In genomic region chr13:46385946-46386345, GRCh38 we compare ENCODE assay signal across 11 cellular contexts. TPM values are rescaled to one million over a fixed set of nuclear protein-coding genes. Genes with fewer than 3 reads are reported as not detected.
DNase-seq lines count a peak whose midpoint lies in the region; ATAC-seq, FAIRE-seq and TF ChIP-seq lines count a peak whose summit lies in the region.
"Had no signal": no experiment of that assay in that cellular context is flagged by ENCODE, and none has a peak within 500 bp of the region (broad histone marks: within the 10 kb centered on the region; RNA-seq: fewer than 3 reads in every experiment).

No MANE protein-coding gene starts in this region.

- peak; percentile 82 for FAIRE-seq in GM18507 (lab: Jason Lieb, UNC)

- TF ChIP-seq CTCF in OCI-LY1 (IDR thresholded peaks at IDR 0.05; ENCODE audit: low read length) (no peak), hepatocyte (IDR thresholded peaks at IDR 0.05; ENCODE audit: poor library complexity) (no peak)

- H3K4me1 ChIP-seq in OCI-LY1 (ENCODE audit: insufficient read depth, low read length, severe bottlenecking) (peaks cover 76% of the 10 kb centered on the region), hepatocyte (ENCODE audit: insufficient read depth) (peaks cover 5% of the 10 kb centered on the region)

- H3K27ac ChIP-seq in OCI-LY1 (ENCODE audit: low read depth, low read length, poor library complexity, severe bottlenecking) (peak overlapping the region; percentile 94), hepatocyte (no peak overlapping the region), skin epidermis (peak overlapping the region in 12 of 21 experiments; percentile 3 to 82 (median 68))
- H3K27ac ChIP-seq: foreskin keratinocyte had no signal

- H3K9me3 ChIP-seq in OCI-LY1 (ENCODE audit: low read length), result no peaks in the 10 kb centered on the region
- H3K9me3 ChIP-seq in hepatocyte (ENCODE audit: low read depth), result no peaks in the 10 kb centered on the region

- H2AFZ ChIP-seq in OCI-LY1 (ENCODE audit: low read length), result no peak overlapping the region
- no peak overlapping the region for H2AFZ ChIP-seq in hepatocyte

- H3K4me2 ChIP-seq in OCI-LY1 (ENCODE audit: low read length) (peak overlapping the region; percentile 84), hepatocyte (peak overlapping the region; percentile 98)

- peak overlapping the region; percentile 98 for H3K9ac ChIP-seq in OCI-LY1 (ENCODE audit: low read length)

- H3K36me3 ChIP-seq in OCI-LY1 (ENCODE audit: insufficient read depth, low read length) (peaks cover 39% of the 10 kb centered on the region), hepatocyte (replicated peaks; ENCODE audit: insufficient read depth, low read depth) (no peaks in the 10 kb centered on the region)

- H4K20me1 ChIP-seq in OCI-LY1 (ENCODE audit: insufficient read depth, low read length), result no peaks in the 10 kb centered on the region
- no peaks in the 10 kb centered on the region for H4K20me1 ChIP-seq in hepatocyte (ENCODE audit: insufficient read depth, poor library complexity, severe bottlenecking)

- H3K4me3 ChIP-seq in OCI-LY1 (ENCODE audit: low read depth, low read length, poor library complexity, severe bottlenecking), result peak overlapping the region; percentile 89
- no peak overlapping the region for H3K4me3 ChIP-seq in hepatocyte
- H3K4me3 ChIP-seq in skin epidermis, result peak overlapping the region; percentile 24 to 53 (median 45)

- H3K27me3 ChIP-seq in OCI-LY1 (ENCODE audit: insufficient read depth, low read length) (no peaks in the 10 kb centered on the region), hepatocyte (peaks cover 63% of the 10 kb centered on the region)

- DNase-seq in GM18507 (ENCODE audit: extremely low spot score, insufficient read length, low read depth), result no peak
- no peak for DNase-seq in hepatocyte (ENCODE audit: low spot score)
- no peak for DNase-seq in stimulated activated naive CD4-positive, alpha-beta T cell treated with Interleukin-2 at 50 U/mL for 16 hours (lab: John Stamatoyannopoulos, UW)
- DNase-seq: GF-D8, NCI-H446 treated with DMSO at 0.1 percent for 48 hours, occipital lobe had no signal

- ATAC-seq in GM19023 (IDR thresholded peaks at IDR 0.05; ENCODE audit: unreplicated experiment) (no peak), GM18858 (IDR thresholded peaks at IDR 0.05; ENCODE audit: unreplicated experiment) (no peak)
- ATAC-seq: foreskin keratinocyte had no signal

- H3K79me2 ChIP-seq in OCI-LY1 (ENCODE audit: insufficient read depth, low read length) (peaks cover 72% of the 10 kb centered on the region), hepatocyte (no peaks in the 10 kb centered on the region)

- peaks cover 22% of the 10 kb centered on the region; the same call in 1 of the 2 replicates for H3F3A ChIP-seq in OCI-LY1 (ENCODE audit: insufficient read depth, low read length)

- no peaks in the 10 kb centered on the region for H3K9me2 ChIP-seq in OCI-LY1 (ENCODE audit: low read depth, low read length)
- H3K9me2 ChIP-seq in hepatocyte (replicated peaks; ENCODE audit: insufficient read depth), result no peaks in the 10 kb centered on the region

- WGBS in hepatocyte (ENCODE audit: low lambda C conversion rate, missing lambda C conversion rate), result 28% methylated on average over 10 of the region's 10 CpGs

RNA-seq across cellular contexts. Expression of gene RUBCNL, which starts 1.1 kb away (rescaled TPM):
- 0.24 and 1.0 TPM in 2 replicates for total RNA-seq in hepatocyte
- polyA plus RNA-seq in hepatocyte, result 0.44 and 0.63 TPM in 2 replicates
- total RNA-seq: foreskin keratinocyte had no signal
